8 cellular contexts compared by ENCODE assay signal in the genomic region with DNA sequence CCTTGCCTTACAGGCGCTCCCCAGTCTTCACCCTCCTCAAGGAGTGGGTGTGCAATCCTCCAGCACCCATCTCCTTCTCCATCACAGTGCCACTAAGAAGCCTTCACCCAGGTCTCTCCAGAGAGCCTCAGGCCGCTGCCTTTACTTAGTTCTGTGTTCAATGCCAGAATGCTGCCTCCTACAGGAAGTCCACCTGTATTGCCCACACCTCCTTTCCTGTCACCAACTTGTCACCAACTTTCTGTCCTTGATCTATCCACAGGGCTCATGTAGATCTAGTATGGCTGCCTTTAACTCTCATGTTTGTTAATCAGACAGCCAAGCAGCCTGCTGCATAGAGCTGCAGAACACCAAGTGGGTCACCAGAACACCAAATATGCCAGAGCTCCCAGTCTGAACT.
A peak's percentile ranks its signal among the peaks of the same experiment; 100 is the strongest.
DNase-seq lines count a peak whose midpoint lies in the region.

No MANE protein-coding gene starts in this region.

- H3K36me3 Mint-ChIP-seq in dendritic cell treated with granulocyte-macrophage colony-stimulating factor and Interleukin-4, amounts not matched to agents 40 ng/mL and 50 ng/mL, for 4 days (ENCODE audit: low read depth): peaks cover 53% of the 10 kb centered on the region

- H3K9me3 Mint-ChIP-seq in dendritic cell treated with granulocyte-macrophage colony-stimulating factor and Interleukin-4, amounts not matched to agents 40 ng/mL and 50 ng/mL, for 4 days: no peaks in the 10 kb centered on the region

- H3K4me3 Mint-ChIP-seq in dendritic cell treated with granulocyte-macrophage colony-stimulating factor and Interleukin-4, amounts not matched to agents 40 ng/mL and 50 ng/mL, for 4 days: peak overlapping the region; percentile 80

- DNase-seq in activated CD4-positive, alpha-beta T cell treated with anti-CD3 and anti-CD28 coated beads for 4 hours: peak; percentile 35 to 47
- DNase-seq in activated CD4-positive, alpha-beta T cell treated with anti-CD3 and anti-CD28 coated beads, Interleukin-2, amount 50 U/mL, for 4 hours: no peak
- DNase-seq in NOMO-1 (lab: John Stamatoyannopoulos, UW; ENCODE audit: unreplicated experiment in 2 of 2) (peak; percentile 59 to 62), AG08396 (ENCODE audit: low spot score) (no peak), D341Med (ENCODE audit: low spot score) (no peak), NCI-H1436 treated with DMSO at 0.1 percent for 48 hours (lab: John Stamatoyannopoulos, UW) (no peak)
- peak; percentile 49 for DNase-seq in stimulated activated CD4-positive, alpha-beta T cell treated with anti-CD3 and anti-CD28 coated beads, Interleukin-4, amount 100 ng/mL, for 24 hours

- intact Hi-C loops in dendritic cell treated with granulocyte-macrophage colony-stimulating factor and Interleukin-4, amounts not matched to agents 40 ng/mL and 50 ng/mL, for 4 days (cut with micrococcal nuclease): no loop called here

- H3K27me3 Mint-ChIP-seq in dendritic cell treated with granulocyte-macrophage colony-stimulating factor and Interleukin-4, amounts not matched to agents 40 ng/mL and 50 ng/mL, for 4 days: no peaks in the 10 kb centered on the region

- peaks cover 71% of the 10 kb centered on the region for H3K4me1 Mint-ChIP-seq in dendritic cell treated with granulocyte-macrophage colony-stimulating factor and Interleukin-4, amounts not matched to agents 40 ng/mL and 50 ng/mL, for 4 days (ENCODE audit: low read depth)

- H3K27ac Mint-ChIP-seq in dendritic cell treated with granulocyte-macrophage colony-stimulating factor and Interleukin-4, amounts not matched to agents 40 ng/mL and 50 ng/mL, for 4 days: peak overlapping the region; percentile 68

Comparison
In these comparisons a context has a peak if more than half of its experiments do, and no peak if none do; other contexts are left out.
1. DNase-seq: peak in activated CD4-positive, alpha-beta T cell treated with anti-CD3 and anti-CD28 coated beads for 4 hours (2 of 2), NOMO-1 (2 of 2) and stimulated activated CD4-positive, alpha-beta T cell treated with anti-CD3 and anti-CD28 coated beads, Interleukin-4, amount 100 ng/mL, for 24 hours (single experiment); none in activated CD4-positive, alpha-beta T cell treated with anti-CD3 and anti-CD28 coated beads, Interleukin-2, amount 50 U/mL, for 4 hours (0 of 2), AG08396 (single experiment), D341Med (single experiment) and NCI-H1436 treated with DMSO at 0.1 percent for 48 hours (single experiment).